ENCODE assay signal across 11 cellular contexts in genomic region chr15:60551781-60552161, GRCh38.
DNase-seq lines count a peak whose midpoint lies in the region; ATAC-seq and TF ChIP-seq lines count a peak whose summit lies in the region.
"Had no signal": no experiment of that assay in that cellular context is flagged by ENCODE, and none has a peak within 500 bp of the region (broad histone marks: within the 10 kb centered on the region; RNA-seq: fewer than 3 reads in every experiment).

No MANE protein-coding gene starts in this region.

- no peaks in the 10 kb centered on the region for H3F3A ChIP-seq in PC-3 (ENCODE audit: low read length, unreplicated experiment)

- H4K20me1 ChIP-seq in PC-3 (ENCODE audit: low read length): no peaks in the 10 kb centered on the region

- H3K4me1 Mint-ChIP-seq in CD4-positive, CD25-positive, alpha-beta regulatory T cell: peaks cover 72 to 99% (median 86%) of the 10 kb centered on the region in 4 donors

- intact Hi-C loops in PC-3 (cut with micrococcal nuclease): loop anchor here (1.0 to 2.0 kb wide), 2 partner anchors 25 to 43 kb away; no protein-coding TSS in a partner anchor

- H3K27ac Mint-ChIP-seq in CD4-positive, CD25-positive, alpha-beta regulatory T cell: peak overlapping the region; percentile 97 to 98 (median 97)

- H3K9ac ChIP-seq in PC-3 (ENCODE audit: low read length): no peak overlapping the region

- H3K27ac ChIP-seq in CD4-positive, CD25-positive, alpha-beta regulatory T cell (ENCODE audit: insufficient read depth, low read length, poor library complexity, severe bottlenecking): peak overlapping the region; percentile 90
- no peak overlapping the region for H3K27ac ChIP-seq in PC-3 (ENCODE audit: low read length)
- H3K27ac ChIP-seq: coronary artery had no signal

- DNase-seq in CD4-positive, CD25-positive, alpha-beta regulatory T cell: peak in 1 of 3 donors; percentile 42
- no peak for DNase-seq in GM13977 (ENCODE audit: low spot score)
- peak; percentile 52 for DNase-seq in PC-3
- no peak for DNase-seq in epithelial cell of proximal tubule (ENCODE audit: low read depth)
- no peak for DNase-seq in AG08395 (ENCODE audit: low spot score)
- DNase-seq in NCI-H1694 (lab: John Stamatoyannopoulos, UW): no peak
- DNase-seq in NCI-H446 (lab: John Stamatoyannopoulos, UW): no peak
- DNase-seq: NCI-H1930 had no signal

- H3K9me3 Mint-ChIP-seq in CD4-positive, CD25-positive, alpha-beta regulatory T cell: peaks cover 0 to 7% (median 0%) of the 10 kb centered on the region in 7 donors

- H3K9me2 ChIP-seq in PC-3 (replicated peaks; ENCODE audit: low read length): no peaks in the 10 kb centered on the region

- H3K27me3 Mint-ChIP-seq in CD4-positive, CD25-positive, alpha-beta regulatory T cell: no peaks in the 10 kb centered on the region

- POLR2A ChIA-PET in PC-3 (lab: Charles Lee; ENCODE audit: unreplicated experiment): no interaction called here

- no peaks in the 10 kb centered on the region for H3K79me2 ChIP-seq in PC-3 (ENCODE audit: low read length)

- CTCF ChIA-PET in PC-3 (lab: Charles Lee): interaction anchor here (1.3 kb wide), 1 partner anchor 43 kb away, joined by 7 read pairs; no protein-coding TSS in a partner anchor

- H3K4me3 ChIP-seq in CD4-positive, CD25-positive, alpha-beta regulatory T cell (ENCODE audit: low read depth, low read length): peak overlapping the region; percentile 83
- no peak overlapping the region for H3K4me3 ChIP-seq in PC-3 (ENCODE audit: low read length)
- H3K4me3 ChIP-seq in epithelial cell of proximal tubule (ENCODE audit: low read depth, low read length): no peak overlapping the region
- H3K4me3 ChIP-seq: coronary artery, skin epidermis had no signal

- in situ Hi-C loops in GM13977 (cut with MboI; ENCODE audit: low pct_unique_long_range_greater_than_20kb, low sequenced_read_pairs, unreplicated experiment): no loop called here

- no peak overlapping the region for H3K4me2 ChIP-seq in PC-3 (ENCODE audit: low read length)

- peaks cover 38% of the 10 kb centered on the region for H3K36me3 Mint-ChIP-seq in CD4-positive, CD25-positive, alpha-beta regulatory T cell

- peak overlapping the region; percentile 47 to 86 (median 70) for H3K4me3 Mint-ChIP-seq in CD4-positive, CD25-positive, alpha-beta regulatory T cell

- BruUV-seq in PC-3 (replicated peaks; lab: Mats Ljungman, UMichigan): no TSS peak

- H3K36me3 ChIP-seq in CD4-positive, CD25-positive, alpha-beta regulatory T cell (ENCODE audit: control insufficient read depth, insufficient read depth, low read length): peaks cover 8% of the 10 kb centered on the region
- H3K36me3 ChIP-seq in PC-3 (ENCODE audit: low read depth, low read length): no peaks in the 10 kb centered on the region

- no peaks in the 10 kb centered on the region for H3K27me3 ChIP-seq in CD4-positive, CD25-positive, alpha-beta regulatory T cell (ENCODE audit: control insufficient read depth, insufficient read depth, low read length)
- H3K27me3 ChIP-seq in PC-3 (ENCODE audit: low read length): peaks cover 32% of the 10 kb centered on the region

- TF ChIP-seq CTCF in GM13977 (IDR thresholded peaks at IDR 0.05; ENCODE audit: extremely low read depth, insufficient read depth, missing control alignments) (peak; percentile 29), PC-3 (conservative IDR thresholded peaks at IDR 0.05; ENCODE audit: low read depth, low read length) (peak; percentile 74), epithelial cell of proximal tubule (conservative IDR thresholded peaks at IDR 0.05; ENCODE audit: low read depth, low read length) (peak; percentile 33)

- H2AFZ ChIP-seq in PC-3 (ENCODE audit: low read length): no peak overlapping the region

- peaks cover 0 to 9% of the 10 kb centered on the region in 2 experiments for H3K9me3 ChIP-seq in CD4-positive, CD25-positive, alpha-beta regulatory T cell (ENCODE audit: control insufficient read depth in 2 of 2, low read length in 2 of 2)
- H3K9me3 ChIP-seq in PC-3 (ENCODE audit: low read length): no peaks in the 10 kb centered on the region

- H3K4me1 ChIP-seq in CD4-positive, CD25-positive, alpha-beta regulatory T cell (ENCODE audit: control insufficient read depth, insufficient read depth, low read length, poor library complexity, severe bottlenecking): peaks cover 97% of the 10 kb centered on the region
- no peaks in the 10 kb centered on the region for H3K4me1 ChIP-seq in PC-3 (ENCODE audit: insufficient read depth, low read length)

- ATAC-seq in CD4-positive, CD25-positive, alpha-beta regulatory T cell (ENCODE audit: low read depth in 2 of 2): peak; percentile 44 to 48
- ATAC-seq in PC-3: peak; percentile 84
- no peak for ATAC-seq in HG02840 (IDR thresholded peaks at IDR 0.05; ENCODE audit: low FRiP score, unreplicated experiment)
